Comparison of ENCODE assay signal across 17 cellular contexts in the genomic region with DNA sequence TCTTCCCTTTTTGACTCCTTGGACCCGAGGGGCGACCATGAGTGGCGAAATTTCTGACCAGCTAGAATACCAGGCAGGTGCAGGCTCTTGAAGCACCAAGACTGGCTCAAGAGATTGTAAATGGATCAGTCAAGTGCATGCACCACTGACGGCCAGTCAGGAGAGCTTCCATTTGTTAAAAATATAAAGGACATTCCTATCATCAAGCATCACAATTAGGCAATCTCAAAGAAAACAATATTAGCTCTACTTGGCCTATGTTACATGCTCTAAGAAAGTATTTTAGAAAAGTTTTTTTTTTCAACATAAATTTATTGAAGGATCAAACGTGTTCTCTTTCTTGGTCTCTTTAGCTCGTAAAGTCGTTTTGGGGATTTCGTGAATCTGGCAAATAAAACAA. TPM values are rescaled to one million over a fixed set of nuclear protein-coding genes. Genes with fewer than 3 reads are reported as not detected.
DNase-seq lines count a peak whose midpoint lies in the region; ATAC-seq and TF ChIP-seq lines count a peak whose summit lies in the region.
"Had no signal": no experiment of that assay in that cellular context is flagged by ENCODE, and none has a peak within 500 bp of the region (broad histone marks: within the 10 kb centered on the region; RNA-seq: fewer than 3 reads in every experiment).

No MANE protein-coding gene starts in this region.

- H3K4me3 ChIP-seq in ACC112 (ENCODE audit: low read depth, low read length) (peak overlapping the region; percentile 92), DND-41 (ENCODE audit: low read depth in 1 of 2, low read length in 2 of 2) (no peak overlapping the region), iPS-15b (ENCODE audit: low read depth, low read length) (peak overlapping the region; percentile 76)
- H3K4me3 ChIP-seq: lung had no signal

- H3K9me3 Mint-ChIP-seq in activated CD4-positive, alpha-beta memory T cell treated with anti-CD3 and anti-CD28 coated beads, Interleukin-2, amount 10 ng/mL, durations not matched to agents 7 days and 5 days = no peaks in the 10 kb centered on the region

- H3K36me3 ChIP-seq in ACC112 (ENCODE audit: insufficient read depth, low read length) (no peaks in the 10 kb centered on the region), DND-41 (ENCODE audit: insufficient read depth, low read length) (no peaks in the 10 kb centered on the region), iPS-15b (ENCODE audit: control insufficient read depth, insufficient read depth, low read length) (no peaks in the 10 kb centered on the region)
- H3K36me3 ChIP-seq: prostate gland had no signal

- H3K9me3 ChIP-seq in DND-41 (ENCODE audit: insufficient read depth, low read length, severe bottlenecking) (no peaks in the 10 kb centered on the region), iPS-15b (ENCODE audit: control insufficient read depth, insufficient read depth, low read length) (no peaks in the 10 kb centered on the region)
- H3K9me3 ChIP-seq: prostate gland had no signal

- POLR2A ChIA-PET in activated CD4-positive, alpha-beta memory T cell treated with anti-CD3 and anti-CD28 coated beads, Interleukin-2, amount 10 ng/mL, durations not matched to agents 7 days and 5 days (lab: Charles Lee) = interaction anchor here (1.0 to 1.2 kb wide), 3 partner anchors 27 to 110 kb away, joined by 3 read pairs; no protein-coding TSS in a partner anchor

- H3K79me2 ChIP-seq in ACC112 (ENCODE audit: control insufficient read depth, insufficient read depth, low read length, unreplicated experiment) = peaks cover 49% of the 10 kb centered on the region
- H3K79me2 ChIP-seq in DND-41 (ENCODE audit: insufficient read depth, low read length) = peaks cover 33% of the 10 kb centered on the region

- H2AFZ ChIP-seq in ACC112 (ENCODE audit: low read length, unreplicated experiment) (no peak overlapping the region), DND-41 (ENCODE audit: low read depth, low read length) (no peak overlapping the region)

- TF ChIP-seq CTCF in DND-41 (IDR thresholded peaks at IDR 0.05; ENCODE audit: borderline replicate concordance, extremely low read depth, low read length, poor library complexity, severe bottlenecking) (no peak), GM13977 (IDR thresholded peaks at IDR 0.05; ENCODE audit: extremely low read depth, insufficient read depth, missing control alignments) (no peak)

- H3K36me3 Mint-ChIP-seq in activated CD4-positive, alpha-beta memory T cell treated with anti-CD3 and anti-CD28 coated beads, Interleukin-2, amount 10 ng/mL, durations not matched to agents 7 days and 5 days (ENCODE audit: low read depth) = peaks cover 16% of the 10 kb centered on the region

- H4K20me1 ChIP-seq in DND-41 (ENCODE audit: insufficient read depth, low read length) = peaks cover 6% of the 10 kb centered on the region; the same call in 1 of the 2 replicates

- H3K27me3 Mint-ChIP-seq in activated CD4-positive, alpha-beta memory T cell treated with anti-CD3 and anti-CD28 coated beads, Interleukin-2, amount 10 ng/mL, durations not matched to agents 7 days and 5 days = peaks cover 10% of the 10 kb centered on the region

- DNase-seq in DND-41 (no peak), GM13977 (ENCODE audit: low spot score) (no peak), T1000 (lab: John Stamatoyannopoulos, UW) (no peak)
- DNase-seq in activated CD4-positive, alpha-beta memory T cell treated with anti-CD3 and anti-CD28 coated beads, Interleukin-2, amount 10 ng/mL, durations not matched to agents 7 days and 5 days = no peak
- no peak for DNase-seq in activated CD4-positive, CD25-positive, alpha-beta regulatory T cell treated with anti-CD3 and anti-CD28 coated beads, Interleukin-2, amount 50 U/mL, for 72 hours
- DNase-seq: activated CD4-positive, alpha-beta T cell treated with anti-CD3 and anti-CD28 coated beads for 1 hour; amygdala; effector CD8-positive, alpha-beta T cell; head of caudate nucleus; NCI-H1105 treated with DMSO at 0.1 percent for 48 hours; NCI-H69; stimulated activated CD4-positive, alpha-beta T cell treated with anti-CD3 and anti-CD28 coated beads, Interleukin-4, amount 100 ng/mL, for 24 hours had no signal

- H3K4me1 ChIP-seq in ACC112 (ENCODE audit: control insufficient read depth, insufficient read depth, low read length, unreplicated experiment) = peaks cover 20% of the 10 kb centered on the region
- H3K4me1 ChIP-seq in DND-41 (ENCODE audit: insufficient read depth, low read length) = peaks cover 42% of the 10 kb centered on the region
- H3K4me1 ChIP-seq in iPS-15b (ENCODE audit: control insufficient read depth, insufficient read depth, low read length) = peaks cover 9% of the 10 kb centered on the region
- H3K4me1 ChIP-seq: prostate gland had no signal

- H3K4me3 Mint-ChIP-seq in activated CD4-positive, alpha-beta memory T cell treated with anti-CD3 and anti-CD28 coated beads, Interleukin-2, amount 10 ng/mL, durations not matched to agents 7 days and 5 days = peak overlapping the region; percentile 79

- in situ Hi-C loops in GM13977 (cut with MboI; ENCODE audit: low pct_unique_long_range_greater_than_20kb, low sequenced_read_pairs, unreplicated experiment) = no loop called here

- no peak overlapping the region for H3K27ac Mint-ChIP-seq in activated CD4-positive, alpha-beta memory T cell treated with anti-CD3 and anti-CD28 coated beads, Interleukin-2, amount 10 ng/mL, durations not matched to agents 7 days and 5 days

- CTCF ChIA-PET in activated CD4-positive, alpha-beta memory T cell treated with anti-CD3 and anti-CD28 coated beads, Interleukin-2, amount 10 ng/mL, durations not matched to agents 7 days and 5 days (lab: Charles Lee) = interaction anchor here (0.6 to 3.0 kb wide), 5 partner anchors 9 to 266 kb away, joined by 3 to 10 read pairs (median 3); no protein-coding TSS in a partner anchor

- no peaks in the 10 kb centered on the region for H3K27me3 ChIP-seq in ACC112 (ENCODE audit: insufficient read depth, low read length)
- H3K27me3 ChIP-seq in DND-41 (ENCODE audit: insufficient read depth, low read length, poor library complexity) = no peaks in the 10 kb centered on the region
- peaks cover 34% of the 10 kb centered on the region for H3K27me3 ChIP-seq in iPS-15b (ENCODE audit: control insufficient read depth, insufficient read depth, low read length)

- H3K27ac ChIP-seq in ACC112 (ENCODE audit: low read depth, low read length) (no peak overlapping the region), DND-41 (ENCODE audit: low read length) (no peak overlapping the region)

- peaks cover 32% of the 10 kb centered on the region for H3K4me1 Mint-ChIP-seq in activated CD4-positive, alpha-beta memory T cell treated with anti-CD3 and anti-CD28 coated beads, Interleukin-2, amount 10 ng/mL, durations not matched to agents 7 days and 5 days

- H3K9ac ChIP-seq in DND-41 (ENCODE audit: low read depth, low read length) (no peak overlapping the region), iPS-15b (ENCODE audit: low read depth, low read length) (no peak overlapping the region)

- peak overlapping the region; percentile 84; the same call in 1 of the 2 replicates for H3K4me2 ChIP-seq in DND-41 (ENCODE audit: insufficient read depth, low read length)

- ATAC-seq in DND-41 (ENCODE audit: insufficient read depth, low read depth) (no peak), GM18861 (IDR thresholded peaks at IDR 0.05; ENCODE audit: unreplicated experiment) (no peak)

RNA-seq across cellular contexts. Expression of gene PRKCA, which starts 1.5 kb away (rescaled TPM):
- 10 to 100 TPM; 57.6 to 61.3 TPM for total RNA-seq in activated CD4-positive, alpha-beta memory T cell treated with anti-CD3 and anti-CD28 coated beads, Interleukin-2, amount 10 ng/mL, durations not matched to agents 7 days and 5 days

Comparison
In these comparisons a context has a peak if more than half of its experiments do, and no peak if none do; other contexts are left out.
1. H3K4me3 ChIP-seq: peak in ACC112 (single experiment) and iPS-15b (single experiment); none in DND-41 (0 of 2).